In genomic region chr6:79145301-79145700, GRCh38 we compare ENCODE assay signal across 29 cellular contexts.
"Had no signal": no experiment of that assay in that cellular context is flagged by ENCODE, and none has a peak within 500 bp of the region (broad histone marks: within the 10 kb centered on the region; RNA-seq: fewer than 3 reads in every experiment).

No MANE protein-coding gene starts in this region.

- H3K27me3 Mint-ChIP-seq: activated naive CD4-positive, alpha-beta T cell treated with anti-CD3 and anti-CD28 coated beads, Interleukin-2, amount 10 ng/mL, durations not matched to agents 7 days and 5 days; activated T-cell treated with anti-CD3 and anti-CD28 coated beads, Interleukin-2, amount 50 U/mL, for 24 hours; effector memory CD8-positive, alpha-beta T cell had no signal

- H3K36me3 Mint-ChIP-seq: activated naive CD4-positive, alpha-beta T cell treated with anti-CD3 and anti-CD28 coated beads, Interleukin-2, amount 10 ng/mL, durations not matched to agents 7 days and 5 days; activated naive CD4-positive, alpha-beta T cell treated with anti-CD3 and anti-CD28 coated beads, Interleukin-2, amount 50 U/mL, for 72 hours had no signal

- DNase-seq: activated CD4-positive, alpha-beta T cell treated with anti-CD3 and anti-CD28 coated beads for 36 hours; activated CD4-positive, alpha-beta T cell treated with anti-CD3 and anti-CD28 coated beads, Interleukin-2, amount 50 U/mL, for 1 hour; activated CD4-positive, alpha-beta T cell treated with anti-CD3 and anti-CD28 coated beads, Interleukin-2, amount 50 U/mL, for 48 hours; activated CD4-positive, CD25-positive, alpha-beta regulatory T cell; activated CD4-positive, CD25-positive, alpha-beta regulatory T cell treated with anti-CD3 and anti-CD28 coated beads, Interleukin-2, amount 50 U/mL, for 72 hours; activated CD8-positive, alpha-beta memory T cell treated with anti-CD3 and anti-CD28 coated beads, Interleukin-2, amount 50 U/mL, for 48 hours; activated gamma-delta T cell; activated naive CD4-positive, alpha-beta T cell; activated naive CD4-positive, alpha-beta T cell treated with anti-CD3 and anti-CD28 coated beads, Interleukin-2, amount 10 ng/mL, durations not matched to agents 7 days and 5 days; activated naive CD8-positive, alpha-beta T cell treated with anti-CD3 and anti-CD28 coated beads, Interleukin-2, amount 50 U/mL, for 24 hours; activated T-cell treated with anti-CD3 and anti-CD28 coated beads for 4 hours; activated T-cell treated with anti-CD3 and anti-CD28 coated beads, Interleukin-2, amount 50 U/mL, for 24 hours; activated T-cell treated with anti-CD3 and anti-CD28 coated beads, Interleukin-2, amount 50 U/mL, for 72 hours; adrenal gland; amygdala; aorta; body of pancreas; caudate nucleus; cortex of kidney; dermis blood vessel endothelial cell; effector CD4-positive, alpha-beta T cell; effector memory CD8-positive, alpha-beta T cell; erythroblast; foreskin keratinocyte; gastrocnemius medialis; heart right ventricle; T-helper 2 cell had no signal

- H3K4me1 Mint-ChIP-seq: activated CD4-positive, alpha-beta T cell treated with anti-CD3 and anti-CD28 coated beads for 36 hours; activated naive CD4-positive, alpha-beta T cell treated with anti-CD3 and anti-CD28 coated beads, Interleukin-2, amount 10 ng/mL, durations not matched to agents 7 days and 5 days had no signal

- H3K9me3 Mint-ChIP-seq: activated naive CD4-positive, alpha-beta T cell treated with anti-CD3 and anti-CD28 coated beads, Interleukin-2, amount 10 ng/mL, durations not matched to agents 7 days and 5 days; activated naive CD4-positive, alpha-beta T cell treated with anti-CD3 and anti-CD28 coated beads, Interleukin-2, amount 50 U/mL, for 72 hours; activated naive CD8-positive, alpha-beta T cell treated with anti-CD3 and anti-CD28 coated beads, Interleukin-2, amount 50 U/mL, for 24 hours; activated T-cell treated with anti-CD3 and anti-CD28 coated beads, Interleukin-2, amount 50 U/mL, for 24 hours; activated T-cell treated with anti-CD3 and anti-CD28 coated beads, Interleukin-2, amount 50 U/mL, for 72 hours; effector memory CD8-positive, alpha-beta T cell had no signal

- ATAC-seq: activated CD4-positive, alpha-beta T cell treated with anti-CD3 and anti-CD28 coated beads for 36 hours; activated naive CD8-positive, alpha-beta T cell treated with anti-CD3 and anti-CD28 coated beads, Interleukin-2, amount 50 U/mL, for 24 hours; activated T-cell treated with anti-CD3 and anti-CD28 coated beads, Interleukin-2, amount 50 U/mL, for 72 hours; body of pancreas; effector memory CD8-positive, alpha-beta T cell; foreskin keratinocyte; gastrocnemius medialis; heart right ventricle had no signal

- H3K36me3 ChIP-seq: adrenal gland, esophagus muscularis mucosa, gastrocnemius medialis, heart right ventricle had no signal

- H3K9me3 ChIP-seq: adrenal gland, body of pancreas, esophagus muscularis mucosa, gastrocnemius medialis had no signal

- H3K4me3 Mint-ChIP-seq: activated CD4-positive, alpha-beta T cell treated with anti-CD3 and anti-CD28 coated beads for 36 hours; activated naive CD4-positive, alpha-beta T cell treated with anti-CD3 and anti-CD28 coated beads, Interleukin-2, amount 10 ng/mL, durations not matched to agents 7 days and 5 days; activated naive CD8-positive, alpha-beta T cell treated with anti-CD3 and anti-CD28 coated beads, Interleukin-2, amount 50 U/mL, for 24 hours; activated T-cell treated with anti-CD3 and anti-CD28 coated beads, Interleukin-2, amount 50 U/mL, for 24 hours; activated T-cell treated with anti-CD3 and anti-CD28 coated beads, Interleukin-2, amount 50 U/mL, for 72 hours; effector memory CD8-positive, alpha-beta T cell had no signal

- H3K27ac Mint-ChIP-seq: activated CD4-positive, alpha-beta T cell treated with anti-CD3 and anti-CD28 coated beads for 36 hours; activated naive CD4-positive, alpha-beta T cell treated with anti-CD3 and anti-CD28 coated beads, Interleukin-2, amount 10 ng/mL, durations not matched to agents 7 days and 5 days; activated naive CD4-positive, alpha-beta T cell treated with anti-CD3 and anti-CD28 coated beads, Interleukin-2, amount 50 U/mL, for 72 hours; activated naive CD8-positive, alpha-beta T cell treated with anti-CD3 and anti-CD28 coated beads, Interleukin-2, amount 50 U/mL, for 24 hours; activated T-cell treated with anti-CD3 and anti-CD28 coated beads, Interleukin-2, amount 50 U/mL, for 24 hours; activated T-cell treated with anti-CD3 and anti-CD28 coated beads, Interleukin-2, amount 50 U/mL, for 72 hours; effector memory CD8-positive, alpha-beta T cell had no signal

- H3K27me3 ChIP-seq: adrenal gland, body of pancreas, esophagus muscularis mucosa, foreskin keratinocyte, gastrocnemius medialis, heart right ventricle had no signal

- H3K27ac ChIP-seq: adrenal gland, body of pancreas, esophagus muscularis mucosa, foreskin keratinocyte, gastrocnemius medialis, heart right ventricle had no signal

- H3K4me1 ChIP-seq: adrenal gland, body of pancreas, foreskin keratinocyte had no signal

- H3K4me3 ChIP-seq: adrenal gland, body of pancreas, esophagus muscularis mucosa, gastrocnemius medialis, heart right ventricle had no signal
